ENCODE assay signal across 8 cellular contexts in the genomic region with DNA sequence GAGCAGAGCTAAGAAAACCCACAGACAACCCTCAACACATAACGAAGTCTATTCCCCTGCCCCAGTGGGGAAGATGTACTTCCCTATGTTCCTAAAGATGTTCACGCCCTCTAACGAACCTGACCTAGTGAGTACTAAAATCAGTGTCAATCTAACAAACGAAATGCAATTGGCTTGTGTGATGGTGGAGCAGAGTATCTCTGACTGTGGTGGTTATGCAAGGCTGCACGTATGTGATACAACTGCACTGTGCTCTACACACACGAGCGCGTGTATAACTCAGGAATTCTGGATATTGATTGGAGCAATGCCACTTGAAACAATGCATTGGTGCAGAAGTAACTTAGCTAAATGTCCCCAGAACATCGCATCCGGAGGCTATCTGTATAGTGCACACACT. TPM values are rescaled to one million over a fixed set of nuclear protein-coding genes. Genes with fewer than 3 reads are reported as not detected.
DNase-seq lines count a peak whose midpoint lies in the region; ATAC-seq lines count a peak whose summit lies in the region.

No MANE protein-coding gene starts in this region.

- H3K27ac Mint-ChIP-seq in activated CD4-positive, alpha-beta memory T cell treated with anti-CD3 and anti-CD28 coated beads, Interleukin-2, amount 10 ng/mL, durations not matched to agents 7 days and 5 days, result no peak overlapping the region
- H3K27ac Mint-ChIP-seq in stimulated activated effector memory CD8-positive, alpha-beta T cell treated with anti-CD3 and anti-CD28 coated beads, Interleukin-12 subunit alpha, Interleukin-12 subunit beta, amount 100 ng/mL, for 72 hours, result no peak overlapping the region

- no peaks in the 10 kb centered on the region for H3K9me3 ChIP-seq in iPS-15b (ENCODE audit: control insufficient read depth, insufficient read depth, low read length)

- POLR2A ChIA-PET in activated CD4-positive, alpha-beta memory T cell treated with anti-CD3 and anti-CD28 coated beads, Interleukin-2, amount 10 ng/mL, durations not matched to agents 7 days and 5 days (lab: Charles Lee), result interaction anchor here (0.8 to 4.3 kb wide), 6 partner anchors 9 to 123 kb away, joined by 3 to 31 read pairs (median 3); a partner anchor contains a TSS

- H3K27me3 ChIP-seq in iPS-15b (ENCODE audit: control insufficient read depth, insufficient read depth, low read length), result no peaks in the 10 kb centered on the region

- H3K4me1 ChIP-seq in iPS-15b (ENCODE audit: control insufficient read depth, insufficient read depth, low read length), result peaks cover 6% of the 10 kb centered on the region

- CTCF ChIA-PET in activated CD4-positive, alpha-beta memory T cell treated with anti-CD3 and anti-CD28 coated beads, Interleukin-2, amount 10 ng/mL, durations not matched to agents 7 days and 5 days (lab: Charles Lee), result interaction anchor here (0.5 to 2.7 kb wide), 4 partner anchors 14 to 259 kb away, joined by 3 to 8 read pairs (median 4); a partner anchor contains a TSS

- peak overlapping the region; percentile 83 for H3K4me3 Mint-ChIP-seq in activated CD4-positive, alpha-beta memory T cell treated with anti-CD3 and anti-CD28 coated beads, Interleukin-2, amount 10 ng/mL, durations not matched to agents 7 days and 5 days
- H3K4me3 Mint-ChIP-seq in stimulated activated effector memory CD8-positive, alpha-beta T cell treated with anti-CD3 and anti-CD28 coated beads, Interleukin-12 subunit alpha, Interleukin-12 subunit beta, amount 100 ng/mL, for 72 hours, result peak overlapping the region; percentile 81

- peak overlapping the region; percentile 67 for H3K9ac ChIP-seq in iPS-15b (ENCODE audit: low read depth, low read length)

- H3K36me3 ChIP-seq in iPS-15b (ENCODE audit: control insufficient read depth, insufficient read depth, low read length), result peaks cover 8% of the 10 kb centered on the region

- no peaks in the 10 kb centered on the region for H3K9me3 Mint-ChIP-seq in activated CD4-positive, alpha-beta memory T cell treated with anti-CD3 and anti-CD28 coated beads, Interleukin-2, amount 10 ng/mL, durations not matched to agents 7 days and 5 days
- H3K9me3 Mint-ChIP-seq in stimulated activated effector memory CD8-positive, alpha-beta T cell treated with anti-CD3 and anti-CD28 coated beads, Interleukin-12 subunit alpha, Interleukin-12 subunit beta, amount 100 ng/mL, for 72 hours, result no peaks in the 10 kb centered on the region

- peak overlapping the region; percentile 61 for H3K4me3 ChIP-seq in iPS-15b (ENCODE audit: low read depth, low read length)

- peaks cover 39% of the 10 kb centered on the region for H3K4me1 Mint-ChIP-seq in activated CD4-positive, alpha-beta memory T cell treated with anti-CD3 and anti-CD28 coated beads, Interleukin-2, amount 10 ng/mL, durations not matched to agents 7 days and 5 days
- peaks cover 39% of the 10 kb centered on the region for H3K4me1 Mint-ChIP-seq in stimulated activated effector memory CD8-positive, alpha-beta T cell treated with anti-CD3 and anti-CD28 coated beads, Interleukin-12 subunit alpha, Interleukin-12 subunit beta, amount 100 ng/mL, for 72 hours

- no peaks in the 10 kb centered on the region for H3K27me3 Mint-ChIP-seq in activated CD4-positive, alpha-beta memory T cell treated with anti-CD3 and anti-CD28 coated beads, Interleukin-2, amount 10 ng/mL, durations not matched to agents 7 days and 5 days

- no peak for ATAC-seq in stimulated activated effector memory CD8-positive, alpha-beta T cell treated with anti-CD3 and anti-CD28 coated beads, Interleukin-12 subunit alpha, Interleukin-12 subunit beta, amount 100 ng/mL, for 72 hours
- ATAC-seq in HG02678 (IDR thresholded peaks at IDR 0.05; ENCODE audit: unreplicated experiment), result no peak

- peak; percentile 25 for DNase-seq in activated effector memory CD4-positive, alpha-beta T cell treated with anti-CD3 and anti-CD28 coated beads, Interleukin-2, amount 50 U/mL, for 16 hours
- no peak for DNase-seq in activated effector memory CD4-positive, alpha-beta T cell treated with Interleukin-2 at 50 U/mL for 16 hours
- DNase-seq in activated CD4-positive, alpha-beta memory T cell treated with anti-CD3 and anti-CD28 coated beads, Interleukin-2, amount 10 ng/mL, durations not matched to agents 7 days and 5 days, result no peak
- DNase-seq in stimulated activated effector memory CD8-positive, alpha-beta T cell treated with anti-CD3 and anti-CD28 coated beads, Interleukin-12 subunit alpha, Interleukin-12 subunit beta, amount 100 ng/mL, for 72 hours (ENCODE audit: low spot score in 2 of 2), result no peak
- DNase-seq in RPMI8226, result no peak
- DNase-seq in stimulated activated naive CD4-positive, alpha-beta T cell (lab: John Stamatoyannopoulos, UW), result no peak

- H3K36me3 Mint-ChIP-seq in activated CD4-positive, alpha-beta memory T cell treated with anti-CD3 and anti-CD28 coated beads, Interleukin-2, amount 10 ng/mL, durations not matched to agents 7 days and 5 days (ENCODE audit: low read depth), result peaks cover 31% of the 10 kb centered on the region
- H3K36me3 Mint-ChIP-seq in stimulated activated effector memory CD8-positive, alpha-beta T cell treated with anti-CD3 and anti-CD28 coated beads, Interleukin-12 subunit alpha, Interleukin-12 subunit beta, amount 100 ng/mL, for 72 hours, result peaks cover 48% of the 10 kb centered on the region

RNA-seq across cellular contexts. Expression of a gene that starts 1.3 kb away (rescaled TPM):
- total RNA-seq in activated CD4-positive, alpha-beta memory T cell treated with anti-CD3 and anti-CD28 coated beads, Interleukin-2, amount 10 ng/mL, durations not matched to agents 7 days and 5 days, result 1 to 10 TPM; 3.3 to 5.4 TPM

RNA-seq across cellular contexts. Expression of a gene that starts 1.7 kb away (rescaled TPM):
- total RNA-seq in activated CD4-positive, alpha-beta memory T cell treated with anti-CD3 and anti-CD28 coated beads, Interleukin-2, amount 10 ng/mL, durations not matched to agents 7 days and 5 days, result 10 to 100 TPM; 54.8 to 61.6 TPM
